Comparison of ENCODE assay signal across 10 cellular contexts in genomic region chr6:33886673-33887144, GRCh38.
DNase-seq lines count a peak whose midpoint lies in the region; ATAC-seq, FAIRE-seq and TF ChIP-seq lines count a peak whose summit lies in the region.
"Had no signal": no experiment of that assay in that cellular context is flagged by ENCODE, and none has a peak within 500 bp of the region (broad histone marks: within the 10 kb centered on the region; RNA-seq: fewer than 3 reads in every experiment).

No MANE protein-coding gene starts in this region.

- DNase-seq in H54 (ENCODE audit: insufficient read length, low spot score) (peak; percentile 71), fibroblast of mammary gland (ENCODE audit: low read depth) (peak; percentile 87), psoas muscle (peak; percentile 63 to 68), NCI-H526 treated with DMSO at 0.1 percent for 48 hours (lab: John Stamatoyannopoulos, UW) (no peak), NCI-H345 treated with DMSO at 0.1 percent for 48 hours (lab: John Stamatoyannopoulos, UW; ENCODE audit: unreplicated experiment) (no peak), HT-29 (ENCODE audit: low spot score) (no peak), osteocyte (ENCODE audit: extremely low spot score, unreplicated experiment) (no peak)
- DNase-seq: NCI-H748 treated with DMSO at 0.1 percent for 48 hours had no signal

- H3K9me3 Mint-ChIP-seq in osteocyte (ENCODE audit: unreplicated experiment), result no peaks in the 10 kb centered on the region

- TF ChIP-seq POLR2A in H54 (IDR thresholded peaks at IDR 0.05; ENCODE audit: low read depth, low read length), result no peak

- H3K4me1 ChIP-seq in psoas muscle, result no peaks in the 10 kb centered on the region

- peak; percentile 91 for ATAC-seq in SK-N-SH treated with all-trans-retinoic acid at 6 μM for 48 hours
- peak; percentile 54 to 93 (median 72) for ATAC-seq in psoas muscle
- ATAC-seq: GM12878 had no signal

- no peak for FAIRE-seq in H54 (lab: Jason Lieb, UNC)
- FAIRE-seq: GM12878 had no signal

- H3K4me1 Mint-ChIP-seq in osteocyte (ENCODE audit: unreplicated experiment), result no peaks in the 10 kb centered on the region

- peaks cover 0 to 4% (median 0%) of the 10 kb centered on the region in 3 donors for H3K27me3 ChIP-seq in psoas muscle (ENCODE audit: insufficient read depth in 3 of 3, low read length in 2 of 3)

- TF ChIP-seq CTCF in fibroblast of mammary gland (conservative IDR thresholded peaks at IDR 0.05; ENCODE audit: control insufficient read depth, insufficient read depth, low read depth, low read length), result no peak
- TF ChIP-seq CTCF in psoas muscle (IDR thresholded peaks at IDR 0.05), result no peak
- no peak for TF ChIP-seq CTCF in osteocyte (IDR thresholded peaks at IDR 0.05)

- H3K9me3 ChIP-seq in psoas muscle, result no peaks in the 10 kb centered on the region

- H3K36me3 ChIP-seq in psoas muscle (ENCODE audit: insufficient read depth in 1 of 2, low read depth in 1 of 2), result no peaks in the 10 kb centered on the region

- H3K4me3 Mint-ChIP-seq in osteocyte (ENCODE audit: unreplicated experiment), result no peak overlapping the region

- no peaks in the 10 kb centered on the region for H3K36me3 Mint-ChIP-seq in osteocyte (ENCODE audit: unreplicated experiment)

- H3K27me3 Mint-ChIP-seq in osteocyte (ENCODE audit: unreplicated experiment), result peaks cover 54% of the 10 kb centered on the region

- H3K27ac Mint-ChIP-seq in osteocyte (ENCODE audit: unreplicated experiment), result no peak overlapping the region

- intact Hi-C loops in psoas muscle (cut with DNase I), result no loop called here

- H3K4me3 ChIP-seq in fibroblast of mammary gland (ENCODE audit: control insufficient read depth, low read depth, low read length) (no peak overlapping the region), psoas muscle (no peak overlapping the region)
- H3K4me3 ChIP-seq: GM12878 had no signal

- 35 to 40% (median 39%) methylated on average over 11 of the region's 11 CpGs for WGBS in psoas muscle, 3 donors

- H3K27ac ChIP-seq in psoas muscle, result no peak overlapping the region

TF ChIP-seq in SK-N-SH treated with all-trans-retinoic acid at 6 μM for 48 hours, 23 proteins besides CTCF, POLR2A, EP300 and RAD21:
- no peak for TF ChIP-seq TOX (CRISPR knock-in tag; IDR thresholded peaks at IDR 0.05; ENCODE audit: borderline replicate concordance)
- TF ChIP-seq ISL1 (CRISPR knock-in tag; IDR thresholded peaks at IDR 0.05), result peak; percentile 86

Comparison
In these comparisons a context has a peak if more than half of its experiments do, and no peak if none do; other contexts are left out.
1. DNase-seq: peak in H54 (single experiment), fibroblast of mammary gland (single experiment) and psoas muscle (2 of 2); none in NCI-H526 treated with DMSO at 0.1 percent for 48 hours (single experiment), NCI-H345 treated with DMSO at 0.1 percent for 48 hours (single experiment), HT-29 (single experiment) and osteocyte (single experiment).